ENCODE assay signal across 10 cellular contexts in the genomic region with DNA sequence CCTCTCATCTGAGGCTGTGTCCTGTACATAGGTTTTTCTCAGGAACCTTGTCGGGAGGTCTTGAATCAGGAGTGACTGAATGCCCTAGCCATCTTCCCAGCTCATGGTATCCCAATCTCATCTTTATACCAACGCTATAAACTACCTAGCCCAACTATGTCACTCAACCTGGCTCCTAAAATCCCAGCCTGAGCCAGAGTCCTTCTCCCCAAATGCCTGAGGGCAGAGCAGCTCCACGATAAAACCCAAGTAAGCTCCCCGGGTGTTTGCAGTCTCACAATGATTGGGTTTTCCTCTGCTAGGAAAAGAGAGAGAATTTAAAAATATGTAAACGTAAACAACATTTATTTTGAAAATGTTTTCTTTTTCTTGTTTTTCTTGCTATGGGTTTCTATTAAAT.
"Had no signal": no experiment of that assay in that cellular context is flagged by ENCODE, and none has a peak within 500 bp of the region (broad histone marks: within the 10 kb centered on the region; RNA-seq: fewer than 3 reads in every experiment).

No MANE protein-coding gene starts in this region.

- DNase-seq: GM23248, GOT3, H7, H9, HCEC 1CT, HFFc6 had no signal

- FAIRE-seq: H54 had no signal

- H3K9ac ChIP-seq: GM23248 had no signal

- H2AFZ ChIP-seq: GM23248, GM23338 had no signal

- H3K36me3 ChIP-seq: HAP-1 had no signal

- H3K4me3 ChIP-seq: GM23248, GM23338, HAP-1 had no signal

- H3K27ac ChIP-seq: GM23248 had no signal

- H3K9me3 ChIP-seq: HAP-1 had no signal

- H3K4me2 ChIP-seq: GM23338 had no signal

- ATAC-seq: GM23338, HCT116 had no signal
